8 cellular contexts compared by ENCODE assay signal in the genomic region with DNA sequence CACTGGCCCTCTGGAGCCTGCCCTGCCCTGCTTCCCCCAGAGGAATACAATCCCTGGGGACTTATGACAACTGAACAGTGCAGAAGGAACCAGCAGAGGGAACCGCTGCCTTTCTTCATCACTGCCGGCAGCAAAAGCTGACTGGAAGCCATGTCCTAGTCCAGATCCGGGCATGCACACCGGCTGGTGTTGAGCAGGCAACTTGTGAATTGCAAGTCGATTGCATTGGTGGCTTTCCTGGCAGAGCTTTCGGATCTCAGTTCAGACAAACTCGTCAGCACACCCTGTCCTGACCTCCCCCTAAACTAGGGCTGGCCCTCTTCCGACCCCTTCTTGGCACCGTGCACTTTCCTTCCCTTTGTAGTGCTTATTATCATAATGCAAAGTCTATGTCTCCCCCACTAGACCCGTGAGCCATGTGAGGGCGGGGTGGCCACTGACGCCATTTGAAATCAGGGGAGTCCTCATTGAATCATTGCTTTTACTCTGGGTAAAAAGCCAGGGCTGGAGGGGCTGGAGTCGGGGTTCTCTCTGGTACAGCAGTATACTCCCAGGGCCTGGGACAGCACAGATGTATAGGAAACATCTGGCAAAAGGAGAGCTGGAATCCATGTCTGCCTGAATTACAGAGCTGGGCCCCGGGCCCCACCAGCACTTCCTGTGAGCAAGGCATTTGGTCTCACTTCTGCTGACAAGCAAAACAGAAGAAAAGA.
DNase-seq lines count a peak whose midpoint lies in the region.

No MANE protein-coding gene starts in this region.

- H3K27ac Mint-ChIP-seq in T-helper 2 cell treated with Interferon-gamma antibody and Interleukin-4, amounts not matched to agents 5 μg/mL and 100 μg/mL, for 36 hours: peak overlapping the region; percentile 93

- no peaks in the 10 kb centered on the region for H3K27me3 Mint-ChIP-seq in T-helper 2 cell treated with Interferon-gamma antibody and Interleukin-4, amounts not matched to agents 5 μg/mL and 100 μg/mL, for 36 hours (ENCODE audit: low read depth)

- no peaks in the 10 kb centered on the region for H3K9me3 Mint-ChIP-seq in T-helper 2 cell treated with Interferon-gamma antibody and Interleukin-4, amounts not matched to agents 5 μg/mL and 100 μg/mL, for 36 hours

- peaks cover 28% of the 10 kb centered on the region for H3K4me1 Mint-ChIP-seq in T-helper 2 cell treated with Interferon-gamma antibody and Interleukin-4, amounts not matched to agents 5 μg/mL and 100 μg/mL, for 36 hours (ENCODE audit: low read depth)

- peaks cover 38% of the 10 kb centered on the region for H3K36me3 Mint-ChIP-seq in T-helper 2 cell treated with Interferon-gamma antibody and Interleukin-4, amounts not matched to agents 5 μg/mL and 100 μg/mL, for 36 hours (ENCODE audit: low read depth)

- H3K4me3 Mint-ChIP-seq in T-helper 2 cell treated with Interferon-gamma antibody and Interleukin-4, amounts not matched to agents 5 μg/mL and 100 μg/mL, for 36 hours: peak overlapping the region; percentile 98

- DNase-seq in NCI-H748 (lab: John Stamatoyannopoulos, UW; ENCODE audit: unreplicated experiment) (peak; percentile 40), NCI-H748 treated with DMSO at 0.1 percent for 48 hours (lab: John Stamatoyannopoulos, UW) (no peak), HuH-7.5 (ENCODE audit: low spot score) (peak; percentile 34), epidermal melanocyte (ENCODE audit: insufficient read length, low spot score) (peak; percentile 28), putamen (ENCODE audit: low spot score) (peak; percentile 31), cortex of kidney (lab: John Stamatoyannopoulos, UW) (no peak), SKM-1 treated with dmso at 0.1 percent for 144 hours (lab: John Stamatoyannopoulos, UW; ENCODE audit: unreplicated experiment) (no peak)
- DNase-seq in T-helper 2 cell treated with Interferon-gamma antibody and Interleukin-4, amounts not matched to agents 5 μg/mL and 100 μg/mL, for 36 hours (ENCODE audit: low spot score): no peak

Comparison
In these comparisons a context has a peak if more than half of its experiments do, and no peak if none do; other contexts are left out.
1. DNase-seq: peak in NCI-H748 (single experiment), HuH-7.5 (single experiment), epidermal melanocyte (single experiment) and putamen (single experiment); none in NCI-H748 treated with DMSO at 0.1 percent for 48 hours (single experiment), T-helper 2 cell treated with Interferon-gamma antibody and Interleukin-4, amounts not matched to agents 5 μg/mL and 100 μg/mL, for 36 hours (single experiment), cortex of kidney (single experiment) and SKM-1 treated with dmso at 0.1 percent for 144 hours (single experiment).